16 cellular contexts compared by ENCODE assay signal in genomic region chr12:109473006-109473405, GRCh38. TPM values are rescaled to one million over a fixed set of nuclear protein-coding genes. Genes with fewer than 3 reads are reported as not detected.
A peak's percentile ranks its signal among the peaks of the same experiment; 100 is the strongest.
DNase-seq lines count a peak whose midpoint lies in the region; ATAC-seq, FAIRE-seq and TF ChIP-seq lines count a peak whose summit lies in the region.
"Had no signal": no experiment of that assay in that cellular context is flagged by ENCODE, and none has a peak within 500 bp of the region (broad histone marks: within the 10 kb centered on the region; RNA-seq: fewer than 3 reads in every experiment).

No MANE protein-coding gene starts in this region.

- H3K36me3 ChIP-seq in bronchial epithelial cell (ENCODE audit: control insufficient read depth, insufficient read depth, low read length) (peaks cover 12% of the 10 kb centered on the region), mesodermal cell (ENCODE audit: control insufficient read depth, insufficient read depth, low read length) (peaks cover 73% of the 10 kb centered on the region), stomach smooth muscle (ENCODE audit: control insufficient read depth in 2 of 2, insufficient read depth in 2 of 2, low read length in 2 of 2) (peaks cover 14 to 17% of the 10 kb centered on the region in 2 donors), lower lobe of right lung (peaks cover 48% of the 10 kb centered on the region)

- intact Hi-C loops in lower lobe of right lung (cut with DNase I), result no loop called here

- H3K9me3 ChIP-seq in mesodermal cell (ENCODE audit: control insufficient read depth, low read length) (no peaks in the 10 kb centered on the region), stomach smooth muscle (ENCODE audit: control insufficient read depth in 2 of 2, low read length in 2 of 2) (no peaks in the 10 kb centered on the region), lower lobe of right lung (no peaks in the 10 kb centered on the region)
- H3K9me3 ChIP-seq: HAP-1 had no signal

- WGBS in mesodermal cell (ENCODE audit: insufficient coverage in 2 of 2), 2 experiments, result 92 to 100% methylated on average over 1 to 2 of the region's 3 CpGs

- H3K4me1 ChIP-seq in mesodermal cell (ENCODE audit: control insufficient read depth, insufficient read depth, low read length, poor library complexity, severe bottlenecking) (peaks cover 33% of the 10 kb centered on the region), stomach smooth muscle (ENCODE audit: control insufficient read depth, insufficient read depth, low read length) (peaks cover 48% of the 10 kb centered on the region), lower lobe of right lung (peaks cover 73% of the 10 kb centered on the region)

- H3K27me3 ChIP-seq in bronchial epithelial cell (ENCODE audit: control insufficient read depth, insufficient read depth, low read length), result no peaks in the 10 kb centered on the region
- no peaks in the 10 kb centered on the region for H3K27me3 ChIP-seq in stomach smooth muscle (ENCODE audit: control insufficient read depth in 1 of 2, insufficient read depth in 2 of 2, low read length in 2 of 2)
- no peaks in the 10 kb centered on the region for H3K27me3 ChIP-seq in lower lobe of right lung (ENCODE audit: low read depth)

- peak overlapping the region in 1 of 2 donors; percentile 55 for H3K9ac ChIP-seq in stomach smooth muscle (ENCODE audit: low read length in 2 of 2)

- H3K4me3 ChIP-seq in bronchial epithelial cell (ENCODE audit: low read depth, low read length) (no peak overlapping the region), mesodermal cell (ENCODE audit: extremely low read depth, insufficient read depth, low read length, poor library complexity, severe bottlenecking) (no peak overlapping the region), stomach smooth muscle (ENCODE audit: low read length in 2 of 2) (no peak overlapping the region), lower lobe of right lung (no peak overlapping the region)
- H3K4me3 ChIP-seq: HAP-1 had no signal

- FAIRE-seq in bronchial epithelial cell (lab: Jason Lieb, UNC), result no peak

- TF ChIP-seq CTCF in bronchial epithelial cell (IDR thresholded peaks at IDR 0.05; ENCODE audit: insufficient read depth, low read length, severe bottlenecking) (no peak), lower lobe of right lung (IDR thresholded peaks at IDR 0.05) (no peak)

- no peak for ATAC-seq in lower lobe of right lung
- ATAC-seq in SK-N-SH treated with all-trans-retinoic acid at 6 μM for 48 hours, result no peak
- ATAC-seq in GM21786 (IDR thresholded peaks at IDR 0.05; ENCODE audit: unreplicated experiment), result no peak
- ATAC-seq: Panc1 had no signal

- peak; percentile 47 for DNase-seq in activated effector memory CD4-positive, alpha-beta T cell treated with anti-CD3 and anti-CD28 coated beads, Interleukin-2, amount 50 U/mL, for 16 hours
- no peak for DNase-seq in activated effector memory CD4-positive, alpha-beta T cell treated with Interleukin-2 at 50 U/mL for 16 hours
- DNase-seq in bronchial epithelial cell (ENCODE audit: low read depth) (peak; percentile 16), lower lobe of right lung (no peak)
- DNase-seq: C1 segment of cervical spinal cord, MV-4-11, NCI-H1436 treated with DMSO at 0.1 percent for 48 hours, NCI-H2081, NCI-H510A treated with DMSO at 0.1 percent for 48 hours had no signal

- H3K27ac ChIP-seq in mesodermal cell (ENCODE audit: low read depth, low read length, severe bottlenecking) (peak overlapping the region; percentile 16), stomach smooth muscle (ENCODE audit: low read length) (peak overlapping the region; percentile 31), lower lobe of right lung (no peak overlapping the region)
- H3K27ac ChIP-seq: 22Rv1 had no signal

TF ChIP-seq in SK-N-SH treated with all-trans-retinoic acid at 6 μM for 48 hours, 23 proteins besides CTCF, POLR2A, EP300 and RAD21:
- no peak for TF ChIP-seq GLIS3 (CRISPR knock-in tag; IDR thresholded peaks at IDR 0.05)
- no peak for TF ChIP-seq CSRNP3 (CRISPR knock-in tag; IDR thresholded peaks at IDR 0.05)
- TF ChIP-seq ZC3H10 (CRISPR knock-in tag; IDR thresholded peaks at IDR 0.05), result no peak
- TF ChIP-seq RARB (CRISPR knock-in tag; IDR thresholded peaks at IDR 0.05), result no peak
- no peak for TF ChIP-seq ZNF8 (CRISPR knock-in tag; IDR thresholded peaks at IDR 0.05)
- TF ChIP-seq TOX (CRISPR knock-in tag; IDR thresholded peaks at IDR 0.05; ENCODE audit: borderline replicate concordance), result no peak
- TF ChIP-seq ZFP30 (CRISPR knock-in tag; IDR thresholded peaks at IDR 0.05), result no peak
- TF ChIP-seq BACH2 (CRISPR knock-in tag; IDR thresholded peaks at IDR 0.05; ENCODE audit: borderline replicate concordance), result no peak
- no peak for TF ChIP-seq PATZ1 (CRISPR knock-in tag; IDR thresholded peaks at IDR 0.05; ENCODE audit: borderline replicate concordance)
- no peak for TF ChIP-seq TSHZ2 (CRISPR knock-in tag; IDR thresholded peaks at IDR 0.05)
- no peak for TF ChIP-seq TCF4 (CRISPR knock-in tag; IDR thresholded peaks at IDR 0.05; ENCODE audit: borderline replicate concordance)
- TF ChIP-seq ARNTL (CRISPR knock-in tag; IDR thresholded peaks at IDR 0.05; ENCODE audit: borderline replicate concordance, low read depth), result no peak
- no peak for TF ChIP-seq ZNF565 (CRISPR knock-in tag; conservative IDR thresholded peaks at IDR 0.05; ENCODE audit: low read depth)
- no peak for TF ChIP-seq CREB5 (CRISPR knock-in tag; IDR thresholded peaks at IDR 0.05; ENCODE audit: low read depth)

RNA-seq across cellular contexts. Expression of gene KCTD10, which starts 4.1 kb away (rescaled TPM):
- total RNA-seq in bronchial epithelial cell (20.8 and 22.9 TPM in 2 replicates), lower lobe of right lung (61.4 TPM)
- 94.1 TPM for polyA plus RNA-seq in mesodermal cell (2013, experiment 1 of 2)
- 84.8 TPM for polyA plus RNA-seq in mesodermal cell (2013, experiment 2 of 2)

RNA-seq across cellular contexts. Expression of gene UBE3B, which starts 4.4 kb away (rescaled TPM):
- total RNA-seq in bronchial epithelial cell (32.4 and 32.6 TPM in 2 replicates), lower lobe of right lung (40.1 TPM)
- polyA plus RNA-seq in mesodermal cell (2013, experiment 1 of 2), result 30.0 TPM
- 24.4 TPM for polyA plus RNA-seq in mesodermal cell (2013, experiment 2 of 2)

Comparison
In these comparisons a context has a peak if more than half of its experiments do, and no peak if none do; other contexts are left out.
1. DNase-seq: peak in activated effector memory CD4-positive, alpha-beta T cell treated with anti-CD3 and anti-CD28 coated beads, Interleukin-2, amount 50 U/mL, for 16 hours (single experiment) and bronchial epithelial cell (single experiment); none in activated effector memory CD4-positive, alpha-beta T cell treated with Interleukin-2 at 50 U/mL for 16 hours (single experiment) and lower lobe of right lung (single experiment).